Comparison of ENCODE assay signal across 1 cellular context in the genomic region with DNA sequence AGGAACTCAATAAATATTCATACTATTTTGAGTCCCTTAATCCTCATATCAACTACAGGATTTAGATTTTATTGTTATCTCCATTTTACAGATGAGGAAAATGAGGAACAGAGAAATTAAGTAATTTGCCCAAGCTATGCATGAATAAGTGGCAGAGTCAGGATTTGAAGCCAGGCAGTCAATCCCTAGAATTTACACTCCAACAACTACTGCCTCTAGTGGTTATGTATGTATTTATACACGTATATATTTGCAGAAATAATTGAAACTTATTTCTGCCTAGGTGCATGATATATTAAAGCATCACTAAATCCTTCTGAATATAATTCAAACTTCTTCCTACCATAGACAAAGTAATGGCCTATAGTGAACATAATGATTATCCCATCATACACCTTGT.
TF ChIP-seq lines count a peak whose summit lies in the region.

No MANE protein-coding gene starts in this region.

TF ChIP-seq in IMR-90, 13 proteins besides CTCF, POLR2A, EP300 and RAD21:
- TF ChIP-seq RFX5 (IDR thresholded peaks at IDR 0.05; ENCODE audit: low read depth, low read length) = no peak
- TF ChIP-seq, protein P1, sequence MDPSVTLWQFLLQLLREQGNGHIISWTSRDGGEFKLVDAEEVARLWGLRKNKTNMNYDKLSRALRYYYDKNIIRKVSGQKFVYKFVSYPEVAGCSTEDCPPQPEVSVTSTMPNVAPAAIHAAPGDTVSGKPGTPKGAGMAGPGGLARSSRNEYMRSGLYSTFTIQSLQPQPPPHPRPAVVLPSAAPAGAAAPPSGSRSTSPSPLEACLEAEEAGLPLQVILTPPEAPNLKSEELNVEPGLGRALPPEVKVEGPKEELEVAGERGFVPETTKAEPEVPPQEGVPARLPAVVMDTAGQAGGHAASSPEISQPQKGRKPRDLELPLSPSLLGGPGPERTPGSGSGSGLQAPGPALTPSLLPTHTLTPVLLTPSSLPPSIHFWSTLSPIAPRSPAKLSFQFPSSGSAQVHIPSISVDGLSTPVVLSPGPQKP (IDR thresholded peaks at IDR 0.05; ENCODE audit: borderline replicate concordance, low read depth, low read length) = no peak
- no peak for TF ChIP-seq MAFK (IDR thresholded peaks at IDR 0.05; ENCODE audit: low read depth, low read length)
- TF ChIP-seq CEBPB (IDR thresholded peaks at IDR 0.05; ENCODE audit: low read depth, low read length) = no peak
- no peak for TF ChIP-seq SMC3 (IDR thresholded peaks at IDR 0.05; ENCODE audit: low read depth, low read length)
- no peak for TF ChIP-seq CHD1 (IDR thresholded peaks at IDR 0.05; ENCODE audit: low read depth, low read length)
- no peak for TF ChIP-seq RCOR1 (IDR thresholded peaks at IDR 0.05; ENCODE audit: insufficient replicate concordance, low read length)
- TF ChIP-seq NFE2L2 (IDR thresholded peaks at IDR 0.05; ENCODE audit: low read depth, low read length) = no peak
- TF ChIP-seq MAZ (IDR thresholded peaks at IDR 0.05; ENCODE audit: borderline replicate concordance, low read depth, low read length) = no peak
- no peak for TF ChIP-seq MXI1 (IDR thresholded peaks at IDR 0.05; ENCODE audit: borderline replicate concordance, low read depth, low read length)
- TF ChIP-seq BHLHE40 (IDR thresholded peaks at IDR 0.05; ENCODE audit: low read depth, low read length) = no peak
- no peak for TF ChIP-seq FOS (IDR thresholded peaks at IDR 0.05; ENCODE audit: low read depth, low read length)
- TF ChIP-seq, protein P2, sequence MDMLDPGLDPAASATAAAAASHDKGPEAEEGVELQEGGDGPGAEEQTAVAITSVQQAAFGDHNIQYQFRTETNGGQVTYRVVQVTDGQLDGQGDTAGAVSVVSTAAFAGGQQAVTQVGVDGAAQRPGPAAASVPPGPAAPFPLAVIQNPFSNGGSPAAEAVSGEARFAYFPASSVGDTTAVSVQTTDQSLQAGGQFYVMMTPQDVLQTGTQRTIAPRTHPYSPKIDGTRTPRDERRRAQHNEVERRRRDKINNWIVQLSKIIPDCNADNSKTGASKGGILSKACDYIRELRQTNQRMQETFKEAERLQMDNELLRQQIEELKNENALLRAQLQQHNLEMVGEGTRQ (IDR thresholded peaks at IDR 0.05; ENCODE audit: low read depth, low read length) = no peak
